18 cellular contexts compared by ENCODE assay signal in the genomic region with DNA sequence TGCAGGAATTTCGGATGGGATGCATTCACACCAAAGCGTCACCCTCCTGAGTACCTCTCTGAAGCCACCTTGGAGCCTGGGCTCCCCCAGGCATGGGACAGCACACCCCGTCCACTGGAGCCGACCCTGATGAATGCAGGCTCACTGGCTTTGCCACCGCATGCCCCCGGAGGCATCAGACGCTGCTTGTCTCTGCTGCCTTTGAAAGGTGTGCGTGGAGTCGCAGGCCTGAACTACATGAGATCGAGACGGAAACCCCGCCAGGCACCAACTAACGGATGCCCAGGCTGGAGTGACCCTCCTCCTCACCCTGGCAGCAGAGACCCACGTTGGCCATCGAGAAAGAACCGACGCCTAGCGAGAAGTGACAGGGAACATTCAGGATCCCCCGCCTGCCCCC. TPM values are rescaled to one million over a fixed set of nuclear protein-coding genes. Genes with fewer than 3 reads are reported as not detected.
DNase-seq lines count a peak whose midpoint lies in the region; ATAC-seq and TF ChIP-seq lines count a peak whose summit lies in the region.
"Had no signal": no experiment of that assay in that cellular context is flagged by ENCODE, and none has a peak within 500 bp of the region (broad histone marks: within the 10 kb centered on the region; RNA-seq: fewer than 3 reads in every experiment).

No MANE protein-coding gene starts in this region.

- H3K27me3 ChIP-seq in H7 (ENCODE audit: control insufficient read depth, insufficient read depth, low read length), result peaks cover 3% of the 10 kb centered on the region; the same call in 1 of the 2 replicates
- H3K27me3 ChIP-seq in Peyer's patch, result no peaks in the 10 kb centered on the region
- no peaks in the 10 kb centered on the region for H3K27me3 ChIP-seq in smooth muscle cell (ENCODE audit: low read depth)
- H3K27me3 ChIP-seq in tibial nerve, result peaks cover 0 to 11% of the 10 kb centered on the region in 2 donors
- H3K27me3 ChIP-seq: BLaER1 had no signal

- H4K20me1 ChIP-seq in smooth muscle cell (ENCODE audit: low read depth) (no peaks in the 10 kb centered on the region), OCI-LY7 (ENCODE audit: insufficient read depth, low read length) (no peaks in the 10 kb centered on the region)
- H4K20me1 ChIP-seq: BLaER1 had no signal

- POLR2A ChIA-PET in OCI-LY7 (lab: Charles Lee), result no interaction called here

- TF ChIP-seq CTCF in Peyer's patch (IDR thresholded peaks at IDR 0.05) (no peak), smooth muscle cell (IDR thresholded peaks at IDR 0.05; ENCODE audit: borderline replicate concordance, insufficient read depth, poor library complexity, severe bottlenecking) (no peak), tibial nerve (IDR thresholded peaks at IDR 0.05) (no peak), OCI-LY7 (conservative IDR thresholded peaks at IDR 0.05; ENCODE audit: low read length) (no peak)

- no TSS peak for BruUV-seq in OCI-LY7 (replicated peaks; lab: Mats Ljungman, UMichigan)

- H3K9me3 ChIP-seq in Peyer's patch (no peaks in the 10 kb centered on the region), smooth muscle cell (replicated peaks; ENCODE audit: low read depth) (no peaks in the 10 kb centered on the region), tibial nerve (no peaks in the 10 kb centered on the region), OCI-LY7 (ENCODE audit: low read length) (no peaks in the 10 kb centered on the region)
- H3K9me3 ChIP-seq: BLaER1 had no signal

- H3K79me2 ChIP-seq in smooth muscle cell (ENCODE audit: low read depth) (no peaks in the 10 kb centered on the region), OCI-LY7 (ENCODE audit: insufficient read depth, low read depth, low read length) (no peaks in the 10 kb centered on the region)

- H3K9me2 ChIP-seq in OCI-LY7 (ENCODE audit: insufficient read depth, low read length), result no peaks in the 10 kb centered on the region

- no peak for ATAC-seq in esophagus mucosa

- DNase-seq in H7 (peak; percentile 55), Peyer's patch (peak in 2 of 3 donors; percentile 38 to 45), mesenteric fat pad (ENCODE audit: low spot score) (peak; percentile 82), smooth muscle cell (lab: John Stamatoyannopoulos, UW; ENCODE audit: unreplicated experiment) (no peak), tibial nerve (ENCODE audit: low spot score in 2 of 2) (no peak), OCI-LY7 (ENCODE audit: low spot score) (no peak)
- DNase-seq: DMS153, MV-4-11, NCI-H1694 treated with DMSO at 0.1 percent for 48 hours, NCI-H2081 treated with DMSO at 0.1 percent for 48 hours, NCI-H446 treated with DMSO at 0.1 percent for 48 hours, SHP77 had no signal

- intact Hi-C loops in OCI-LY7 (cut with micrococcal nuclease; ENCODE audit: unreplicated experiment), result loop anchor here (1.0 to 10.0 kb wide), 3 partner anchors 40 to 503 kb away; no protein-coding TSS in a partner anchor

- no peaks in the 10 kb centered on the region for H3K36me3 ChIP-seq in H7 (replicated peaks; ENCODE audit: control insufficient read depth, insufficient read depth, low read length)
- no peaks in the 10 kb centered on the region for H3K36me3 ChIP-seq in Peyer's patch
- no peaks in the 10 kb centered on the region for H3K36me3 ChIP-seq in smooth muscle cell (ENCODE audit: low read depth)
- H3K36me3 ChIP-seq in tibial nerve, result no peaks in the 10 kb centered on the region
- no peaks in the 10 kb centered on the region for H3K36me3 ChIP-seq in OCI-LY7 (ENCODE audit: insufficient read depth, low read length)
- H3K36me3 ChIP-seq: BLaER1 had no signal

- H3K4me1 ChIP-seq in Peyer's patch (peaks cover 0 to 11% (median 2%) of the 10 kb centered on the region in 4 donors), smooth muscle cell (ENCODE audit: low read depth) (peaks cover 10% of the 10 kb centered on the region), tibial nerve (peaks cover 0 to 9% (median 0%) of the 10 kb centered on the region in 4 donors), OCI-LY7 (ENCODE audit: insufficient read depth, low read length, poor library complexity, severe bottlenecking) (no peaks in the 10 kb centered on the region)

- TF ChIP-seq EP300 in tibial nerve (IDR thresholded peaks at IDR 0.05), result no peak

- H3K4me2 ChIP-seq in smooth muscle cell, result peak overlapping the region; percentile 48
- H3K4me2 ChIP-seq in OCI-LY7 (ENCODE audit: low read length), result no peak overlapping the region

- peaks cover 7% of the 10 kb centered on the region for H3F3A ChIP-seq in smooth muscle cell (ENCODE audit: low read depth)

- H3K9ac ChIP-seq in smooth muscle cell (ENCODE audit: low read depth), result no peak overlapping the region
- H3K9ac ChIP-seq: BLaER1 had no signal

- H2AFZ ChIP-seq in smooth muscle cell (ENCODE audit: low read depth) (peak overlapping the region; percentile 43), OCI-LY7 (ENCODE audit: low read length) (no peak overlapping the region)

- CTCF ChIA-PET in OCI-LY7 (lab: Charles Lee; ENCODE audit: unreplicated experiment), result interaction anchor here (0.5 to 1.0 kb wide), 4 partner anchors 41 to 177 kb away, joined by 3 read pairs; no protein-coding TSS in a partner anchor

- 83% methylated on average over 19 of the region's 19 CpGs for WGBS in smooth muscle cell (ENCODE audit: low lambda C conversion rate)
- WGBS in tibial nerve, 2 donors, result 78 to 79% methylated on average over 19 of the region's 19 CpGs

- H3K4me3 ChIP-seq in H7 (ENCODE audit: insufficient read depth, low read depth, low read length) (no peak overlapping the region), Peyer's patch (no peak overlapping the region), smooth muscle cell (no peak overlapping the region), tibial nerve (no peak overlapping the region), OCI-LY7 (ENCODE audit: low read depth, low read length, poor library complexity, severe bottlenecking) (no peak overlapping the region)
- H3K4me3 ChIP-seq: BLaER1 had no signal

- H3K27ac ChIP-seq in Peyer's patch (no peak overlapping the region), smooth muscle cell (ENCODE audit: low read depth) (peak overlapping the region; percentile 15), tibial nerve (no peak overlapping the region), OCI-LY7 (ENCODE audit: low read depth, low read length, poor library complexity, severe bottlenecking) (no peak overlapping the region)
- H3K27ac ChIP-seq: BLaER1 had no signal

- TF ChIP-seq POLR2A in Peyer's patch (IDR thresholded peaks at IDR 0.05) (no peak), tibial nerve (IDR thresholded peaks at IDR 0.05) (no peak)

RNA-seq across cellular contexts. Expression of a gene that starts 22.5 kb away (rescaled TPM):
- not detected in 2 replicates for total RNA-seq in H7 (2014; rRNA removed; shearing (Covaris generic))
- not detected for total RNA-seq in Peyer's patch
- not detected for total RNA-seq in mesenteric fat pad
- not detected in 2 replicates for total RNA-seq in smooth muscle cell
- not detected in 2 replicates for polyA plus RNA-seq in smooth muscle cell
- total RNA-seq in esophagus mucosa, result not detected
- total RNA-seq in tibial nerve, result not detected
- total RNA-seq in OCI-LY7 (2014; rRNA removed; shearing (Covaris generic)), result not detected in 2 replicates
- not detected in 2 replicates for total RNA-seq in OCI-LY7 (2022)
- total RNA-seq: CD4-positive, alpha-beta T cell; G401; M059J; PC-3 had no signal

RNA-seq across cellular contexts. Expression of a gene that starts 30.1 kb away (rescaled TPM):
- total RNA-seq in H7 (2014; rRNA removed; shearing (Covaris generic)), result not detected in 2 replicates
- not detected for total RNA-seq in Peyer's patch
- total RNA-seq in mesenteric fat pad, result not detected
- total RNA-seq in smooth muscle cell, result not detected in 2 replicates
- not detected in 2 replicates for polyA plus RNA-seq in smooth muscle cell
- not detected for total RNA-seq in esophagus mucosa
- total RNA-seq in tibial nerve, result not detected
- not detected in 2 replicates for total RNA-seq in OCI-LY7 (2014; rRNA removed; shearing (Covaris generic))
- total RNA-seq in OCI-LY7 (2022), result not detected in 2 replicates
- total RNA-seq: CD4-positive, alpha-beta T cell; G401; M059J; PC-3 had no signal

RNA-seq across cellular contexts. Expression of a gene that starts 43.8 kb away (rescaled TPM):
- total RNA-seq in H7 (2014; rRNA removed; shearing (Covaris generic)), result not detected in 2 replicates
- total RNA-seq in Peyer's patch, result not detected
- total RNA-seq in mesenteric fat pad, result not detected
- total RNA-seq in smooth muscle cell, result not detected in 2 replicates
- polyA plus RNA-seq in smooth muscle cell, result not detected in 2 replicates
- total RNA-seq in esophagus mucosa, result not detected
- total RNA-seq in tibial nerve, result not detected
- total RNA-seq in OCI-LY7 (2014; rRNA removed; shearing (Covaris generic)), result not detected in 2 replicates
- total RNA-seq in OCI-LY7 (2022), result not detected in 2 replicates
- total RNA-seq: CD4-positive, alpha-beta T cell; G401; M059J; PC-3 had no signal

RNA-seq across cellular contexts. Expression of a gene that starts 45.0 kb away (rescaled TPM):
- total RNA-seq in H7 (2014; rRNA removed; shearing (Covaris generic)), result not detected in 2 replicates
- total RNA-seq in Peyer's patch (not detected), mesenteric fat pad (not detected), smooth muscle cell (not detected in 2 replicates), esophagus mucosa (not detected), tibial nerve (not detected), OCI-LY7 (2022) (not detected in 2 replicates)
- not detected in 2 replicates for polyA plus RNA-seq in smooth muscle cell
- total RNA-seq in OCI-LY7 (2014; rRNA removed; shearing (Covaris generic)), result not detected in 2 replicates
- total RNA-seq: CD4-positive, alpha-beta T cell; G401; M059J; PC-3 had no signal

RNA-seq across cellular contexts. Expression of a gene that starts 53.9 kb away (rescaled TPM):
- total RNA-seq in H7 (2014; rRNA removed; shearing (Covaris generic)), result not detected in 2 replicates
- not detected for total RNA-seq in Peyer's patch
- not detected for total RNA-seq in mesenteric fat pad
- not detected in 2 replicates for total RNA-seq in smooth muscle cell
- polyA plus RNA-seq in smooth muscle cell, result 0.14 TPM in 1 of 2 replicates, not detected in the other
- total RNA-seq in esophagus mucosa, result not detected
- not detected for total RNA-seq in tibial nerve
- total RNA-seq in OCI-LY7 (2014; rRNA removed; shearing (Covaris generic)), result not detected in 2 replicates
- total RNA-seq in OCI-LY7 (2022), result not detected in 2 replicates
- total RNA-seq: CD4-positive, alpha-beta T cell; G401; M059J; PC-3 had no signal

Comparison
In these comparisons a context has a peak if more than half of its experiments do, and no peak if none do; other contexts are left out.
1. DNase-seq: peak in H7 (single experiment), Peyer's patch (2 of 3) and mesenteric fat pad (single experiment); none in smooth muscle cell (single experiment), tibial nerve (0 of 2) and OCI-LY7 (single experiment).